In genomic region chr17:62653831-62654829, GRCh38 we compare ENCODE assay signal across 8 cellular contexts. TPM values are rescaled to one million over a fixed set of nuclear protein-coding genes. Genes with fewer than 3 reads are reported as not detected.
DNase-seq lines count a peak whose midpoint lies in the region; ATAC-seq and TF ChIP-seq lines count a peak whose summit lies in the region.

No MANE protein-coding gene starts in this region.

- H3K27ac ChIP-seq in cardiac muscle cell (peak overlapping the region; percentile 79), skin epidermis (peak overlapping the region in 12 of 21 experiments; percentile 4 to 88 (median 76))

- no peak for TF ChIP-seq CTCF in cardiac muscle cell (IDR thresholded peaks at IDR 0.05; ENCODE audit: low read depth, low read length)

- no peak for ATAC-seq in HG02884 (IDR thresholded peaks at IDR 0.05; ENCODE audit: unreplicated experiment)

- H3K4me1 ChIP-seq in cardiac muscle cell (ENCODE audit: low read depth), result peaks cover 27% of the 10 kb centered on the region

- H3K4me3 ChIP-seq in cardiac muscle cell, result no peak overlapping the region
- H3K4me3 ChIP-seq in skin epidermis, result no peak overlapping the region

- no peaks in the 10 kb centered on the region for H3K36me3 ChIP-seq in cardiac muscle cell

- H3K9me3 ChIP-seq in cardiac muscle cell (ENCODE audit: low read depth), result no peaks in the 10 kb centered on the region

- DNase-seq in DMS53 (lab: John Stamatoyannopoulos, UW) (peak; percentile 11), DMS53 treated with DMSO at 0.1 percent for 48 hours (lab: John Stamatoyannopoulos, UW; ENCODE audit: unreplicated experiment) (no peak), SKM-1 (lab: John Stamatoyannopoulos, UW; ENCODE audit: unreplicated experiment) (peak; percentile 73), cardiac muscle cell (ENCODE audit: low read depth in 1 of 2, low spot score in 1 of 2) (peak; percentile 49 to 66), GM19240 (ENCODE audit: insufficient read length, low spot score) (no peak)
- DNase-seq in stimulated activated CD4-positive, alpha-beta T cell treated with anti-CD3 and anti-CD28 coated beads, Interleukin-4, amount 100 ng/mL, for 1 hour, result no peak

- H3K27me3 ChIP-seq in cardiac muscle cell, result no peaks in the 10 kb centered on the region

RNA-seq across cellular contexts. Expression of gene MRC2, which starts 26.7 kb away (rescaled TPM):
- total RNA-seq in cardiac muscle cell, result 76.0 and 136 TPM in 2 replicates
- 53.1 and 90.3 TPM in 2 replicates for polyA plus RNA-seq in cardiac muscle cell

Comparison
In these comparisons a context has a peak if more than half of its experiments do, and no peak if none do; other contexts are left out.
1. DNase-seq: peak in DMS53 (single experiment), SKM-1 (single experiment) and cardiac muscle cell (2 of 2); none in DMS53 treated with DMSO at 0.1 percent for 48 hours (single experiment), GM19240 (single experiment) and stimulated activated CD4-positive, alpha-beta T cell treated with anti-CD3 and anti-CD28 coated beads, Interleukin-4, amount 100 ng/mL, for 1 hour (single experiment).